9 cellular contexts compared by ENCODE assay signal in genomic region chr1:86912501-86912900, GRCh38. TPM values are rescaled to one million over a fixed set of nuclear protein-coding genes. Genes with fewer than 3 reads are reported as not detected.
DNase-seq lines count a peak whose midpoint lies in the region; ATAC-seq and TF ChIP-seq lines count a peak whose summit lies in the region.
"Had no signal": no experiment of that assay in that cellular context is flagged by ENCODE, and none has a peak within 500 bp of the region (broad histone marks: within the 10 kb centered on the region; RNA-seq: fewer than 3 reads in every experiment).

No MANE protein-coding gene starts in this region.

- H3K9ac ChIP-seq in skeletal muscle satellite cell (ENCODE audit: low read depth, low read length) = peak overlapping the region; percentile 98

- H3K27me3 ChIP-seq in Panc1 (ENCODE audit: control insufficient read depth, insufficient read depth, low read length) = no peaks in the 10 kb centered on the region
- no peaks in the 10 kb centered on the region for H3K27me3 ChIP-seq in skeletal muscle satellite cell (ENCODE audit: control insufficient read depth, insufficient read depth, low read length)

- H3K9me3 ChIP-seq in Panc1 (ENCODE audit: control insufficient read depth, insufficient read depth, low read depth, low read length) (no peaks in the 10 kb centered on the region), skeletal muscle satellite cell (replicated peaks; ENCODE audit: low read length) (no peaks in the 10 kb centered on the region)
- H3K9me3 ChIP-seq: neutrophil had no signal

- DNase-seq in Panc1 (ENCODE audit: low read depth, low spot score) (no peak), fibroblast of the aortic adventitia (ENCODE audit: low read depth) (peak; percentile 22), SIG-M5 treated with dmso at 0.1 percent for 504 hours (lab: John Stamatoyannopoulos, UW; ENCODE audit: unreplicated experiment) (no peak)
- DNase-seq in stimulated activated CD4-positive, alpha-beta T cell treated with anti-CD3 and anti-CD28 coated beads, Interleukin-2, amount 100 ng/mL, for 24 hours = no peak
- DNase-seq: NCI-H526 treated with DMSO at 0.1 percent for 48 hours had no signal

- H3K27ac ChIP-seq in Panc1 (ENCODE audit: low read length) = peak overlapping the region; percentile 100

- in situ Hi-C loops in Panc1 (cut with HindIII; ENCODE audit: low pct_unique_long_range_greater_than_20kb, low sequenced_read_pairs) = no loop called here

- peaks cover 4% of the 10 kb centered on the region; the same call in 1 of the 2 replicates for H3K36me3 ChIP-seq in Panc1 (ENCODE audit: control insufficient read depth, insufficient read depth, low read length)
- H3K36me3 ChIP-seq in skeletal muscle satellite cell (ENCODE audit: insufficient read depth, low read length) = peaks cover 11% of the 10 kb centered on the region

- no TSS peak for BruUV-seq in Panc1 (replicated peaks; lab: Mats Ljungman, UMichigan)

- peak overlapping the region; percentile 93 for H3K4me2 ChIP-seq in skeletal muscle satellite cell (ENCODE audit: low read length)

- TF ChIP-seq CTCF in Panc1 (IDR thresholded peaks at IDR 0.05) (no peak), fibroblast of the aortic adventitia (IDR thresholded peaks at IDR 0.05; ENCODE audit: insufficient read depth, low read length) (no peak)

- POLR2A ChIA-PET in Panc1 (lab: Charles Lee) = interaction anchor here (0.6 kb wide), 1 partner anchor 40 kb away, joined by 12 read pairs; no protein-coding TSS in a partner anchor

- CTCF ChIA-PET in Panc1 (lab: Charles Lee) = interaction anchor here (0.6 kb wide), 1 partner anchor 131 kb away, joined by 4 read pairs; no protein-coding TSS in a partner anchor

- peak; percentile 20 for ATAC-seq in GM18868 (IDR thresholded peaks at IDR 0.05; ENCODE audit: unreplicated experiment)
- ATAC-seq in Panc1 = no peak
- no peak for ATAC-seq in HG03097 (IDR thresholded peaks at IDR 0.05; ENCODE audit: low FRiP score, unreplicated experiment)

- intact Hi-C loops in Panc1 (cut with micrococcal nuclease; ENCODE audit: unreplicated experiment) = loop anchor here (10.0 kb wide), 1 partner anchor 112 kb away; no protein-coding TSS in a partner anchor

- H3K4me1 ChIP-seq in Panc1 (ENCODE audit: control insufficient read depth, insufficient read depth, low read length) (peaks cover 21% of the 10 kb centered on the region; the same call in 1 of the 2 replicates), skeletal muscle satellite cell (ENCODE audit: control insufficient read depth, insufficient read depth, low read length) (peaks cover 15% of the 10 kb centered on the region)

- H3K4me3 ChIP-seq in Panc1 (ENCODE audit: low read depth in 2 of 2, low read length in 2 of 2) (peak overlapping the region; percentile 99 to 100), fibroblast of the aortic adventitia (ENCODE audit: low read depth, low read length) (peak overlapping the region; percentile 100), skeletal muscle satellite cell (ENCODE audit: low read length) (peak overlapping the region; percentile 91)

RNA-seq across cellular contexts. Expression of gene SELENOF, which starts 1.4 kb away (rescaled TPM):
- total RNA-seq in Panc1 (2021; ENCODE audit: unreplicated experiment) (190 TPM), fibroblast of the aortic adventitia (ENCODE audit: low replicate concordance) (206 and 321 TPM in 2 replicates)
- 116 TPM for polyA plus RNA-seq in Panc1 (2012; ENCODE audit: insufficient read length)
- 171 TPM in 2 replicates for total RNA-seq in skeletal muscle satellite cell (2012; rRNA removed)

RNA-seq across cellular contexts. Expression of gene HS2ST1, which starts 1.9 kb away (rescaled TPM):
- total RNA-seq in Panc1 (2021; ENCODE audit: unreplicated experiment) = 81.0 TPM
- 35.5 TPM for polyA plus RNA-seq in Panc1 (2012; ENCODE audit: insufficient read length)
- total RNA-seq in fibroblast of the aortic adventitia (ENCODE audit: low replicate concordance) = 46.0 and 51.0 TPM in 2 replicates
- 18.8 and 28.6 TPM in 2 replicates for total RNA-seq in skeletal muscle satellite cell (2012; rRNA removed)
